In the genomic region with DNA sequence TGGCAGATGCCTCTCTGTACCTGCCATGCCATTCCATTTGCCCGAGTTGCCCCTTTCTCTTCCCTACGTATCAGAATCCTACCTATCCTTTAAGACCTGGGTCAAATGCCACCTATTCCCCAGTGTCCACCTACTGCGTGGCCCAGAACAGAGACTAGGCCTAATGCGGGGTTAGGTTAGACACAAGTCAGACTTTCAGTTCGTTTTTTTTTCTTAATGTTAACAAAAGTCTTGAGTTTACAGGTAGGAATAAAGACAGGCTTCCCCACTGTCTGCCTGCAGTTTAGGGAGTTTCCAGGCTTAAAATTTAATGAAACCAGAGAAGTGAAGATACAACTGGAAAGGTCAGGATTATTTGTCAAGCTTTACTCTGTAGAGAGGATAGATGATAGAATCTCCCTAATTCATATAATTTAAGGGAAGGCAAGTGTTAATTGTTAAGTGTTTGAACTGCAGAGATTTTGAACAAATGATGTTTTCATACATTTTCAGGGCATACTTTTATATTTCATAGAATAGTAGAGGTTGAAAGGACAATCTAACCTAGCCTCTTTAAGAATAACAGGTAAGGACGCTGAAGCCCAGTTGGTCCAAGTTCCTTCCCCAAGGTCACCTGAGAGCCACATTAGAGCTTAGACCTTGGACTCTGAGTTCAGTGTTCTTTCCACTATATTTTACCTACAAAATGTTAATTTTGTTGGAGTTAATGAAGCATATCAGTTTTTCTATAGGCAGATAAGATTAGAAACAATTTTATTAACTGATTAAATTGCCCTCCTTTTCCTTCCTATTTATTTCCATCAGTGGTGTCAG, we compare ENCODE assay signal across 26 cellular contexts.
"Had no signal": no experiment of that assay in that cellular context is flagged by ENCODE, and none has a peak within 500 bp of the region (broad histone marks: within the 10 kb centered on the region; RNA-seq: fewer than 3 reads in every experiment).

No MANE protein-coding gene starts in this region.

- H3K4me3 ChIP-seq: adrenal gland, breast epithelium, SK-N-MC had no signal

- H3K9me3 Mint-ChIP-seq: T-cell had no signal

- H3K27ac Mint-ChIP-seq: activated CD4-positive, alpha-beta memory T cell treated with anti-CD3 and anti-CD28 coated beads for 36 hours; activated naive CD4-positive, alpha-beta T cell treated with anti-CD3 and anti-CD28 coated beads, Interleukin-2, amount 10 ng/mL, durations not matched to agents 7 days and 5 days; activated naive CD8-positive, alpha-beta T cell treated with anti-CD3 and anti-CD28 coated beads, Interleukin-2, amount 10 ng/mL, durations not matched to agents 7 days and 5 days; activated T-helper 2 cell treated with anti-CD3 and anti-CD28 coated beads, Interferon-gamma antibody, Interleukin-2, Interleukin-4, amounts not matched to agents 10 μg/mL and 5 μg/mL and 100 μg/mL, durations not matched to agents 14 hours and 24 hours and 36 hours; T-cell had no signal

- H3K27ac ChIP-seq: adrenal gland, breast epithelium, SK-N-MC, VCaP had no signal

- H3K4me3 Mint-ChIP-seq: activated CD4-positive, alpha-beta memory T cell treated with anti-CD3 and anti-CD28 coated beads for 36 hours; activated CD4-positive, alpha-beta T cell treated with anti-CD3 and anti-CD28 coated beads, Interleukin-2, amount 10 ng/mL, durations not matched to agents 7 days and 5 days; activated naive CD4-positive, alpha-beta T cell treated with anti-CD3 and anti-CD28 coated beads, Interleukin-2, amount 10 ng/mL, durations not matched to agents 7 days and 5 days; activated naive CD8-positive, alpha-beta T cell treated with anti-CD3 and anti-CD28 coated beads, Interleukin-2, amount 10 ng/mL, durations not matched to agents 7 days and 5 days; T-cell had no signal

- H3K4me1 Mint-ChIP-seq: activated CD4-positive, alpha-beta T cell treated with anti-CD3 and anti-CD28 coated beads, Interleukin-2, amount 10 ng/mL, durations not matched to agents 7 days and 5 days; activated naive CD4-positive, alpha-beta T cell treated with anti-CD3 and anti-CD28 coated beads, Interleukin-2, amount 10 ng/mL, durations not matched to agents 7 days and 5 days; activated naive CD8-positive, alpha-beta T cell treated with anti-CD3 and anti-CD28 coated beads, Interleukin-2, amount 10 ng/mL, durations not matched to agents 7 days and 5 days; T-cell had no signal

- H3K27me3 Mint-ChIP-seq: activated CD4-positive, alpha-beta memory T cell treated with anti-CD3 and anti-CD28 coated beads for 36 hours; activated CD4-positive, alpha-beta T cell treated with anti-CD3 and anti-CD28 coated beads, Interleukin-2, amount 10 ng/mL, durations not matched to agents 7 days and 5 days; activated naive CD4-positive, alpha-beta T cell treated with anti-CD3 and anti-CD28 coated beads, Interleukin-2, amount 10 ng/mL, durations not matched to agents 7 days and 5 days; T-cell had no signal

- H3K36me3 Mint-ChIP-seq: activated naive CD4-positive, alpha-beta T cell treated with anti-CD3 and anti-CD28 coated beads, Interleukin-2, amount 10 ng/mL, durations not matched to agents 7 days and 5 days; activated naive CD8-positive, alpha-beta T cell treated with anti-CD3 and anti-CD28 coated beads, Interleukin-2, amount 10 ng/mL, durations not matched to agents 7 days and 5 days; T-cell had no signal

- H3K36me3 ChIP-seq: adrenal gland, breast epithelium had no signal

- H3K4me1 ChIP-seq: adrenal gland, breast epithelium had no signal

- DNase-seq: activated CD4-positive, alpha-beta memory T cell treated with anti-CD3 and anti-CD28 coated beads for 36 hours; activated CD4-positive, alpha-beta T cell treated with anti-CD3 and anti-CD28 coated beads, Interleukin-2, amount 10 ng/mL, durations not matched to agents 7 days and 5 days; activated CD4-positive, CD25-positive, alpha-beta regulatory T cell; activated gamma-delta T cell treated with Interleukin-2 at 50 U/mL for 16 hours; activated naive CD4-positive, alpha-beta T cell treated with anti-CD3 and anti-CD28 coated beads, Interleukin-2, amount 10 ng/mL, durations not matched to agents 7 days and 5 days; activated naive CD8-positive, alpha-beta T cell treated with anti-CD3 and anti-CD28 coated beads, Interleukin-2, amount 10 ng/mL, durations not matched to agents 7 days and 5 days; activated T-cell treated with anti-CD3 and anti-CD28 coated beads for 4 hours; activated T-cell treated with anti-CD3 and anti-CD28 coated beads, Interleukin-2, amount 50 U/mL, for 48 hours; adrenal gland; anterior cingulate cortex; caudate nucleus; KG1; NCI-H1048; NCI-H1930; NCI-H2171; NCI-H2227 treated with DMSO at 0.1 percent for 48 hours; NCI-H69; NK-92 treated with Interleukin-12 subunit alpha and Interleukin-12 subunit beta, amount 100 ng/mL, for 24 hours; RPMI8226; T-cell had no signal

- ATAC-seq: Panc1, Right ventricle myocardium inferior, T-cell had no signal

- H3K9me3 ChIP-seq: adrenal gland, breast epithelium had no signal

- H3K27me3 ChIP-seq: adrenal gland, breast epithelium had no signal
